Comparison of ENCODE assay signal across 8 cellular contexts in the genomic region with DNA sequence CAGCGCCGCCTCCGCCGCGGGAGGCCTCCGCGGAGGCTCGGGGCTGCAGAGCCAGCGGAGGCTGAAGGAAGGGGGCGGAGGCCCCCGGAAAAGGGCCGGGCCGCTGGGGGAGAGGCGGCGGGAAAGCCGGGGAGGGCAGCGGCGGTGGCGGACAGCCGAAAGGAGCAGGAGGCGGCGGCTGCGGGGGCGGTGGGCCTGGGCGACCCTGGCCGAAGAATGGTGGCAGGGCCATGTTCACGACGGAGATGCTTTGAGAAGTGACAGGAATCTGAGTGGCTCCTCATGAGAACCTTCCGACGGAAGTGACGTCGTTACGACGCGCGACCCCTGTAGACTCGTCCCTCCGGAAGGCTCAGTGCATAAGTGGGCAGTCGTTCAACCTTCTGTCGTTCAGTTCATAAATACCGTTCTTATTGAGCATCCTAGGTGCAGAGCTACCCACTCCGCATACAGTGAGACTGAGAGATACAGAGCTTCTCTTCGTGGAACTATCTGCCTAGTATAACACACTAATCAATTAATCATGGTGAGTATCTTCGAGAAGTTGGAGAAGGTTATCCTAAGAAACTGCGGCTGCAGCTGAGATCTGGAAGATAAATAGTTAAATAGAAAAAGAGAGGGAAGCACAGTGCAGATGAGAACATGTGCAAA. TPM values are rescaled to one million over a fixed set of nuclear protein-coding genes. Genes with fewer than 3 reads are reported as not detected.
DNase-seq lines count a peak whose midpoint lies in the region; ATAC-seq and FAIRE-seq lines count a peak whose summit lies in the region.

A gene with protein sequence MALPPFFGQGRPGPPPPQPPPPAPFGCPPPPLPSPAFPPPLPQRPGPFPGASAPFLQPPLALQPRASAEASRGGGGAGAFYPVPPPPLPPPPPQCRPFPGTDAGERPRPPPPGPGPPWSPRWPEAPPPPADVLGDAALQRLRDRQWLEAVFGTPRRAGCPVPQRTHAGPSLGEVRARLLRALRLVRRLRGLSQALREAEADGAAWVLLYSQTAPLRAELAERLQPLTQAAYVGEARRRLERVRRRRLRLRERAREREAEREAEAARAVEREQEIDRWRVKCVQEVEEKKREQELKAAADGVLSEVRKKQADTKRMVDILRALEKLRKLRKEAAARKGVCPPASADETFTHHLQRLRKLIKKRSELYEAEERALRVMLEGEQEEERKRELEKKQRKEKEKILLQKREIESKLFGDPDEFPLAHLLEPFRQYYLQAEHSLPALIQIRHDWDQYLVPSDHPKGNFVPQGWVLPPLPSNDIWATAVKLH (minus strand): TSS at position 259 of the 651 bp plus-strand sequence. CDS start 27 bp downstream, at position 232.

- FAIRE-seq in RCC 7860 (lab: Jason Lieb, UNC), result no peak

- ATAC-seq in GM21723 (IDR thresholded peaks at IDR 0.05; ENCODE audit: unreplicated experiment), result peak; percentile 88
- ATAC-seq in naive B cell (ENCODE audit: low read depth in 2 of 2), result peak; percentile 96
- peak; percentile 98 for ATAC-seq in stimulated activated memory B cell treated with anti-CD40 and anti-IgM and Interleukin-4, amounts not matched to agents 10 μg/mL and 1 μg/mL and 100 μg/mL, for 72 hours

- no peaks in the 10 kb centered on the region for H3K27me3 Mint-ChIP-seq in naive B cell
- H3K27me3 Mint-ChIP-seq in stimulated activated memory B cell treated with anti-CD40 and anti-IgM and Interleukin-4, amounts not matched to agents 10 μg/mL and 1 μg/mL and 100 μg/mL, for 72 hours, result no peaks in the 10 kb centered on the region

- H3K4me3 Mint-ChIP-seq in naive B cell, result peak within 1 kb of the TSS; percentile 91 to 96 (median 94)
- H3K4me3 Mint-ChIP-seq in stimulated activated memory B cell treated with anti-CD40 and anti-IgM and Interleukin-4, amounts not matched to agents 10 μg/mL and 1 μg/mL and 100 μg/mL, for 72 hours, result peak within 1 kb of the TSS; percentile 86

- H3K9me3 Mint-ChIP-seq in naive B cell, result peaks cover 4 to 15% (median 11%) of the 10 kb centered on the region in 7 donors
- H3K9me3 Mint-ChIP-seq in stimulated activated memory B cell treated with anti-CD40 and anti-IgM and Interleukin-4, amounts not matched to agents 10 μg/mL and 1 μg/mL and 100 μg/mL, for 72 hours, result peaks cover 6% of the 10 kb centered on the region

- H3K36me3 Mint-ChIP-seq in naive B cell, result peaks cover 6 to 15% of the 10 kb centered on the region in 2 donors
- peaks cover 18% of the 10 kb centered on the region for H3K36me3 Mint-ChIP-seq in stimulated activated memory B cell treated with anti-CD40 and anti-IgM and Interleukin-4, amounts not matched to agents 10 μg/mL and 1 μg/mL and 100 μg/mL, for 72 hours

- H3K36me3 ChIP-seq in KOPT-K1 (ENCODE audit: insufficient read depth, low read length), result peaks cover 19% of the 10 kb centered on the region

- DNase-seq in DMS53 (lab: John Stamatoyannopoulos, UW), result peak; percentile 90
- peak; percentile 82 for DNase-seq in RCC 7860 (ENCODE audit: low spot score)
- peak; percentile 60 for DNase-seq in activated T-helper 1 cell treated with Interleukin-2 at 50 U/mL for 16 hours (ENCODE audit: low read depth)
- peak; percentile 88 for DNase-seq in fibroblast of gingiva (ENCODE audit: low read depth)
- DNase-seq in naive B cell, result peak; percentile 77

- H3K27ac Mint-ChIP-seq in naive B cell, result peak within 1 kb of the TSS; percentile 92 to 97 (median 96)
- H3K27ac Mint-ChIP-seq in stimulated activated memory B cell treated with anti-CD40 and anti-IgM and Interleukin-4, amounts not matched to agents 10 μg/mL and 1 μg/mL and 100 μg/mL, for 72 hours, result peak within 1 kb of the TSS; percentile 83

- H3K27ac ChIP-seq in KOPT-K1 (ENCODE audit: low read depth, low read length, poor library complexity, severe bottlenecking), result peak within 1 kb of the TSS; percentile 71

- peaks cover 23 to 34% (median 30%) of the 10 kb centered on the region in 3 donors for H3K4me1 Mint-ChIP-seq in naive B cell
- peaks cover 31% of the 10 kb centered on the region for H3K4me1 Mint-ChIP-seq in stimulated activated memory B cell treated with anti-CD40 and anti-IgM and Interleukin-4, amounts not matched to agents 10 μg/mL and 1 μg/mL and 100 μg/mL, for 72 hours

- H3K9me3 ChIP-seq in KOPT-K1 (ENCODE audit: insufficient read depth, low read length, poor library complexity, severe bottlenecking), result peaks cover 17% of the 10 kb centered on the region

RNA-seq across cellular contexts. Expression of the gene that starts here (rescaled TPM):
- polyA plus RNA-seq in naive B cell (ENCODE audit: low read depth in 6 of 6), result 10 to 100 TPM in 5 of 6 donors, 1 to 10 TPM in 1; 7.7 to 20.7 (median 14.5) TPM

Comparison
In these comparisons a context has a peak if more than half of its experiments do, and no peak if none do; other contexts are left out.
1. Peak in every context shown above with its lines: DNase-seq, ATAC-seq and H3K27ac ChIP-seq.